Comparison of ENCODE assay signal across 28 cellular contexts in the genomic region with DNA sequence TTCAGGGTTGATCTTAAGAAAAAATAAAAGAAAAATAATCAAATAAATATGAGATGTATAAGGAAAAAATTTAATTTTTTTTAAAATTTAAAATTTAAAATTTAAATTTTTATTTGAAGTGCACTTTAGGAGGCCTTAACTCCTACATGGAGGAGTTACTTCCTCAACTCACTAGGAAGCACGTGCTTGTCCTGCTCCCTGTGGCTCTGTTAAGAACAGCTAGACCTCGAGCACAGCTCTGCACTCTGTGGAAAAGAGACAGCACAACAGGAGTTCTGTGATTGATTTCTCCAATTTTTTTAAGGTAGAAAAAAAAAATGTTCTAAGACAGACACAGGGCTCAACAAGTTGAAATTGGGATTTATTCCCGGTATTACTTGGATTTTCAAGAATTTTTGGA.
DNase-seq lines count a peak whose midpoint lies in the region; ATAC-seq, FAIRE-seq and TF ChIP-seq lines count a peak whose summit lies in the region.
"Had no signal": no experiment of that assay in that cellular context is flagged by ENCODE, and none has a peak within 500 bp of the region (broad histone marks: within the 10 kb centered on the region; RNA-seq: fewer than 3 reads in every experiment).

No MANE protein-coding gene starts in this region.

- no peak overlapping the region for H2BK15ac ChIP-seq in H1 (ENCODE audit: low read length)

- H2AFZ ChIP-seq in GM23338 (no peak overlapping the region), H1 (ENCODE audit: low read length) (no peak overlapping the region)
- H2AFZ ChIP-seq: PC-9 had no signal

- peaks cover 5% of the 10 kb centered on the region; the same call in 2 of the 3 replicates for H3K4me1 Mint-ChIP-seq in GM23338
- peaks cover 21% of the 10 kb centered on the region for H3K4me1 Mint-ChIP-seq in mesothelial cell of epicardium
- H3K4me1 Mint-ChIP-seq: CD8-positive, alpha-beta memory T cell; H9; naive B cell had no signal

- no peak overlapping the region for H4K91ac ChIP-seq in H1 (replicated peaks; ENCODE audit: insufficient read length, low read length)

- H3K4me2 ChIP-seq in GM23338 (no peak overlapping the region), H1 (ENCODE audit: insufficient read depth in 1 of 2, low read depth in 2 of 2, low read length in 2 of 2) (no peak overlapping the region)
- H3K4me2 ChIP-seq: KMS-11, PC-9 had no signal

- H3K27me3 ChIP-seq in GM23338 (ENCODE audit: insufficient read depth) (no peaks in the 10 kb centered on the region), H1 (replicated peaks in 1 of 4; ENCODE audit: control insufficient read depth in 3 of 4, extremely low read depth in 1 of 4, insufficient read depth in 3 of 4, low read length in 3 of 4) (no peaks in the 10 kb centered on the region)
- H3K27me3 ChIP-seq: SJSA1, tibial nerve had no signal

- no peak overlapping the region for H4K5ac ChIP-seq in H1 (ENCODE audit: insufficient read length, low read depth, low read length)

- H3K9me3 ChIP-seq in H1 (ENCODE audit: insufficient read depth in 2 of 2, low read depth in 1 of 2, low read length in 1 of 2): no peaks in the 10 kb centered on the region
- H3K9me3 ChIP-seq: SJSA1, tibial nerve had no signal

- H3K23me2 ChIP-seq in H1 (ENCODE audit: low read depth, low read length): no peaks in the 10 kb centered on the region

- FAIRE-seq in H1 (lab: Jason Lieb, UNC): no peak
- FAIRE-seq: bronchial epithelial cell had no signal

- H2BK5ac ChIP-seq in H1 (ENCODE audit: low read depth, low read length): no peak overlapping the region

- H3K27ac Mint-ChIP-seq in GM23338 (no peak overlapping the region), mesothelial cell of epicardium (peak overlapping the region; percentile 88)
- H3K27ac Mint-ChIP-seq: activated CD8-positive, alpha-beta T cell treated with anti-CD3 and anti-CD28 coated beads, Interleukin-2, amount 10 ng/mL, durations not matched to agents 7 days and 5 days; activated T-cell treated with anti-CD3 and anti-CD28 coated beads, Interleukin-2, amount 50 U/mL, for 24 hours; CD8-positive, alpha-beta memory T cell; H9; naive B cell had no signal

- H3K79me2 ChIP-seq in GM23338 (replicated peaks; ENCODE audit: insufficient read depth) (no peaks in the 10 kb centered on the region), H1 (ENCODE audit: control insufficient read depth in 1 of 2, insufficient read depth in 2 of 2, low read length in 2 of 2) (no peaks in the 10 kb centered on the region)

- no peaks in the 10 kb centered on the region for H3K9me2 ChIP-seq in GM23338 (ENCODE audit: insufficient read depth)

- WGBS in H1 (ENCODE audit: extremely low coverage in 1 of 2, insufficient coverage in 1 of 2, insufficient read length in 1 of 2, insufficient replicate concordance in 2 of 2, low coverage in 1 of 2, low lambda C conversion rate in 2 of 2, missing lambda C conversion rate in 1 of 2), 2 experiments: 80% methylated on average over 3 of the region's 3 CpGs; no CpG with 5 or more reads in 1 of the 2 experiments

- TF ChIP-seq POLR2A in H1 (IDR thresholded peaks at IDR 0.05; ENCODE audit: control extremely low read depth in 1 of 2, low read depth in 2 of 2, low read length in 2 of 2): no peak

- H3K27me3 Mint-ChIP-seq in GM23338 (ENCODE audit: insufficient read depth, low read depth, poor library complexity) (peaks cover 2% of the 10 kb centered on the region), mesothelial cell of epicardium (ENCODE audit: low read depth) (no peaks in the 10 kb centered on the region)
- H3K27me3 Mint-ChIP-seq: activated T-cell treated with anti-CD3 and anti-CD28 coated beads, Interleukin-2, amount 50 U/mL, for 24 hours; CD8-positive, alpha-beta memory T cell; naive B cell had no signal

- no peak overlapping the region for H3K4me3 Mint-ChIP-seq in GM23338
- no peak overlapping the region for H3K4me3 Mint-ChIP-seq in mesothelial cell of epicardium
- H3K4me3 Mint-ChIP-seq: activated CD8-positive, alpha-beta T cell treated with anti-CD3 and anti-CD28 coated beads, Interleukin-2, amount 10 ng/mL, durations not matched to agents 7 days and 5 days; activated T-cell treated with anti-CD3 and anti-CD28 coated beads, Interleukin-2, amount 50 U/mL, for 24 hours; CD8-positive, alpha-beta memory T cell; H9; naive B cell had no signal

- no peak overlapping the region for H3K4me3 ChIP-seq in GM23338
- no peak overlapping the region for H3K4me3 ChIP-seq in H1 (ENCODE audit: extremely low read depth in 1 of 4, insufficient read depth in 2 of 4, low read depth in 3 of 4, low read length in 4 of 4)
- H3K4me3 ChIP-seq: PC-9, SJSA1, tibial nerve had no signal

- H3K4ac ChIP-seq in H1 (replicated peaks; ENCODE audit: insufficient read length, low read depth, low read length): no peak overlapping the region

- H4K20me1 ChIP-seq in GM23338 (replicated peaks; ENCODE audit: insufficient read depth) (no peaks in the 10 kb centered on the region; the same call in 1 of the 2 replicates), H1 (replicated peaks in 1 of 2; ENCODE audit: control insufficient read depth in 1 of 2, insufficient read depth in 2 of 2, low read length in 2 of 2) (no peaks in the 10 kb centered on the region)

- no peak overlapping the region for H2BK12ac ChIP-seq in H1 (ENCODE audit: low read depth, low read length)

- no peaks in the 10 kb centered on the region for H3K9me3 Mint-ChIP-seq in GM23338
- peaks cover 10% of the 10 kb centered on the region for H3K9me3 Mint-ChIP-seq in mesothelial cell of epicardium
- H3K9me3 Mint-ChIP-seq: activated T-cell treated with anti-CD3 and anti-CD28 coated beads, Interleukin-2, amount 50 U/mL, for 24 hours; H9; naive B cell had no signal

- POLR2A ChIA-PET in H1 (lab: Charles Lee; ENCODE audit: partially characterized antibody): no interaction called here

- TF ChIP-seq CTCF in GM23338 (conservative IDR thresholded peaks at IDR 0.05; ENCODE audit: low read depth in 2 of 2) (no peak), H1 (IDR thresholded peaks at IDR 0.05; ENCODE audit: control extremely low read depth in 1 of 3, insufficient read depth in 1 of 3, low read depth in 1 of 3, low read length in 3 of 3) (no peak), mesothelial cell of epicardium (IDR thresholded peaks at IDR 0.05; ENCODE audit: unreplicated experiment) (no peak)

- H2BK120ac ChIP-seq in H1 (replicated peaks; ENCODE audit: low read depth, low read length): no peak overlapping the region

- H3K36me3 Mint-ChIP-seq in GM23338 (ENCODE audit: low read depth) (no peaks in the 10 kb centered on the region), mesothelial cell of epicardium (no peaks in the 10 kb centered on the region)
- H3K36me3 Mint-ChIP-seq: CD8-positive, alpha-beta memory T cell; naive B cell had no signal

- H3K27ac ChIP-seq in GM23338 (ENCODE audit: low read depth) (no peak overlapping the region), H1 (ENCODE audit: low read depth, low read length) (no peak overlapping the region)
- H3K27ac ChIP-seq: KMS-11, PC-9, SJSA1 had no signal

- ATAC-seq in GM23338 (peak; percentile 80), HG03025 (IDR thresholded peaks at IDR 0.05; ENCODE audit: low FRiP score, unreplicated experiment) (no peak)
- ATAC-seq: activated CD4-positive, CD25-positive, alpha-beta regulatory T cell treated with anti-CD3 and anti-CD28 coated beads, Interleukin-2, amount 50 U/mL, for 24 hours; activated CD8-positive, alpha-beta T cell treated with anti-CD3 and anti-CD28 coated beads, Interleukin-2, amount 10 ng/mL, durations not matched to agents 7 days and 5 days had no signal

- DNase-seq in GM23338 (ENCODE audit: low spot score) (peak; percentile 24), Kasumi-1 (lab: John Stamatoyannopoulos, UW) (peak; percentile 9 to 18), H1 (ENCODE audit: low read depth in 1 of 2, low spot score in 2 of 2) (no peak), mesothelial cell of epicardium (ENCODE audit: low spot score in 2 of 2, unreplicated experiment in 2 of 2) (no peak), NCI-H1694 (lab: John Stamatoyannopoulos, UW) (no peak), OCI-M2 (lab: John Stamatoyannopoulos, UW; ENCODE audit: unreplicated experiment) (no peak)
- DNase-seq: activated CD8-positive, alpha-beta T cell treated with anti-CD3 and anti-CD28 coated beads, Interleukin-2, amount 10 ng/mL, durations not matched to agents 7 days and 5 days; activated naive CD4-positive, alpha-beta T cell; activated T-cell treated with anti-CD3 and anti-CD28 coated beads, Interleukin-2, amount 50 U/mL, for 24 hours; amniotic stem cell; CD8-positive, alpha-beta memory T cell; dermis blood vessel endothelial cell; DND-41; foreskin fibroblast; H9; islet precursor cell; mammary epithelial cell; naive B cell; NCI-H1105 treated with DMSO at 0.1 percent for 48 hours; NCI-H510A treated with DMSO at 0.1 percent for 48 hours; PC-9; stimulated activated naive CD4-positive, alpha-beta T cell treated with Interleukin-2 at 50 U/mL for 16 hours had no signal

- TF ChIP-seq RAD21 in H1 (IDR thresholded peaks at IDR 0.05 in 1 of 2, conservative IDR thresholded peaks at IDR 0.05 in 1 of 2; ENCODE audit: low read depth in 2 of 2, low read length in 2 of 2): peak; percentile 12 to 23; a peak in 3 of 4 replicates

- CTCF ChIA-PET in H1 (lab: Charles Lee; ENCODE audit: partially characterized antibody): interaction anchor here (0.6 kb wide), 2 partner anchors 258 to 998 kb away, joined by 3 read pairs; no protein-coding TSS in a partner anchor

- no peak overlapping the region for H3K23ac ChIP-seq in H1 (ENCODE audit: insufficient read length)

- no peak overlapping the region for H3K18ac ChIP-seq in H1 (ENCODE audit: extremely low read depth, low read length)

- H3K36me3 ChIP-seq in GM23338 (ENCODE audit: insufficient read depth) (no peaks in the 10 kb centered on the region), H1 (ENCODE audit: control insufficient read depth in 2 of 4, insufficient read depth in 4 of 4, low read length in 3 of 4) (no peaks in the 10 kb centered on the region)
- H3K36me3 ChIP-seq: SJSA1, tibial nerve had no signal

- H3K4me1 ChIP-seq in GM23338 (ENCODE audit: insufficient read depth) (no peaks in the 10 kb centered on the region), H1 (replicated peaks in 1 of 4; ENCODE audit: control insufficient read depth in 3 of 4, insufficient read depth in 4 of 4, low read length in 3 of 4) (no peaks in the 10 kb centered on the region; a peak in 1 of 7 replicates)
- H3K4me1 ChIP-seq: SJSA1 had no signal

- no peak overlapping the region for H2AK5ac ChIP-seq in H1 (ENCODE audit: low read depth, low read length)

- no peak overlapping the region for H3K14ac ChIP-seq in H1 (ENCODE audit: insufficient read length)

- no peak for TF ChIP-seq EP300 in H1 (IDR thresholded peaks at IDR 0.05; ENCODE audit: borderline replicate concordance in 1 of 2, low read depth in 2 of 2, low read length in 2 of 2)

- H3K79me1 ChIP-seq in H1 (ENCODE audit: low read depth, low read length): no peaks in the 10 kb centered on the region

- no peak overlapping the region for H2BK20ac ChIP-seq in H1 (ENCODE audit: low read length)

- no peak overlapping the region for H4K8ac ChIP-seq in H1 (ENCODE audit: extremely low read depth, insufficient read depth, low read length)

- H3K9ac ChIP-seq in H1 (replicated peaks in 1 of 4; ENCODE audit: extremely low read depth in 1 of 4, low read depth in 3 of 4, low read length in 3 of 4): no peak overlapping the region
- H3K9ac ChIP-seq: KMS-11 had no signal

- H3K56ac ChIP-seq in H1 (replicated peaks; ENCODE audit: insufficient read length, low read depth, low read length): no peak overlapping the region

- H3F3A ChIP-seq in GM23338 (replicated peaks; ENCODE audit: low read depth): no peaks in the 10 kb centered on the region

Comparison
In these comparisons a context has a peak if more than half of its experiments do, and no peak if none do; other contexts are left out.
1. DNase-seq: peak in GM23338 (single experiment) and Kasumi-1 (2 of 2); none in H1 (0 of 2), mesothelial cell of epicardium (0 of 2), NCI-H1694 (single experiment) and OCI-M2 (single experiment).